Comparison of ENCODE assay signal across 8 cellular contexts in the genomic region with DNA sequence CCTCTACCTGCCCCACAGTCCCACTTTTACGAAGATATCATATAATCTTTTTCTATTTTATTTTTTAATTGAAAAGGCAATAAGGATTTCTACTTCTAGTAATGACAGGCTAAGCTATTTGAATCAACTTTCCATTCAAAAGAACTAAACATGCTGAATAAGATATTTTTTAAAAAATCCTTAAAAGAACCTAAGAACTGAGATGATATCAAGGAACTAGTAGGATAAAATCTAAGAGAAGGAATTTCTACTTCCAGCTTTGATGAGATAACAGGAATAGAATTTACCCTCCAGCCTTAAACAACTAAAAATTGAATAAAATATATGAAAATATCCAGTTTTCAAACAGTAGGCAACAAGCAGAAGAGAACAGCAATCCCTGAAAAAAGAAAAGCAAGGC.
"Had no signal": no experiment of that assay in that cellular context is flagged by ENCODE, and none has a peak within 500 bp of the region (broad histone marks: within the 10 kb centered on the region; RNA-seq: fewer than 3 reads in every experiment).

No MANE protein-coding gene starts in this region.

- DNase-seq: GDM1, GF-D8 had no signal

- H3K4me3 ChIP-seq: GM12878 had no signal

- FAIRE-seq: G401.6, GM12878, GM12891, GM12892, GM18507, GM19239 had no signal
